14 cellular contexts compared by ENCODE assay signal in the genomic region with DNA sequence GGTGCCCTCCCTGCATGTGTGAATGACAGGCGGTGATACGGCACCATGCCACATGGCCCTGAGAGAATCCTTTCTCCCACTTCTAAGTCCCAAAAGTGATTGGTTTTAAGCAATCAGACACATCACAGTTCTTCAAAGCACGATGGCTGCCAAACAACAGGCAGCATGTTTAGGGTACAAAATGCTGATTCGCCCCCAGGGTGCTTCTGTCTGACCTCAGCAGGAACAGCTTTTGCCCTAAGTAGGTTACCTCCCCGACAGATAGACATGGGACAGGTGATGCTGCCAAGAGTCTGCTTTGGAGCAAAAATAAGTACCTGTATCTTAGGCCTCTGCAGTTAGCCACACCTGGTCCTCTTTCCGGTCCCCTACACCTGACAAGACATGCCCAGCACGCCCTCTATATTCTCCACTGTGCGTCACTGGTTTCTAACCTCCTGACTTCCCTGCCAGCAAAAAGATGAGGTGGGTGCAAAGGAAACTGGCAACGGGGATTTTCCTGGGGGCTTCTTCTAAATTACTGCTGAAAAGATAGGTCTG.
DNase-seq lines count a peak whose midpoint lies in the region; ATAC-seq and TF ChIP-seq lines count a peak whose summit lies in the region.
"Had no signal": no experiment of that assay in that cellular context is flagged by ENCODE, and none has a peak within 500 bp of the region (broad histone marks: within the 10 kb centered on the region; RNA-seq: fewer than 3 reads in every experiment).

No MANE protein-coding gene starts in this region.

- H3K27ac Mint-ChIP-seq in activated naive CD4-positive, alpha-beta T cell treated with anti-CD3 and anti-CD28 coated beads, Interleukin-2, amount 10 ng/mL, durations not matched to agents 7 days and 5 days: peak overlapping the region; percentile 52
- H3K27ac Mint-ChIP-seq in activated CD8-positive, alpha-beta T cell treated with anti-CD3 and anti-CD28 coated beads for 36 hours: peak overlapping the region; percentile 71
- peak overlapping the region; percentile 80 for H3K27ac Mint-ChIP-seq in stimulated activated memory B cell treated with anti-CD40 and anti-IgM and Interleukin-4, amounts not matched to agents 10 μg/mL and 1 μg/mL and 100 μg/mL, for 72 hours

- ATAC-seq in activated CD8-positive, alpha-beta T cell treated with anti-CD3 and anti-CD28 coated beads for 36 hours: no peak
- no peak for ATAC-seq in stimulated activated memory B cell treated with anti-CD40 and anti-IgM and Interleukin-4, amounts not matched to agents 10 μg/mL and 1 μg/mL and 100 μg/mL, for 72 hours
- ATAC-seq in HG02970 (IDR thresholded peaks at IDR 0.05; ENCODE audit: low FRiP score, unreplicated experiment): no peak

- no peaks in the 10 kb centered on the region for H3K27me3 ChIP-seq in esophagus squamous epithelium

- H3K9me3 Mint-ChIP-seq in activated naive CD4-positive, alpha-beta T cell treated with anti-CD3 and anti-CD28 coated beads, Interleukin-2, amount 10 ng/mL, durations not matched to agents 7 days and 5 days: no peaks in the 10 kb centered on the region
- H3K9me3 Mint-ChIP-seq in activated CD8-positive, alpha-beta T cell treated with anti-CD3 and anti-CD28 coated beads for 36 hours: no peaks in the 10 kb centered on the region
- no peaks in the 10 kb centered on the region for H3K9me3 Mint-ChIP-seq in stimulated activated memory B cell treated with anti-CD40 and anti-IgM and Interleukin-4, amounts not matched to agents 10 μg/mL and 1 μg/mL and 100 μg/mL, for 72 hours

- CTCF ChIA-PET in activated naive CD4-positive, alpha-beta T cell treated with anti-CD3 and anti-CD28 coated beads, Interleukin-2, amount 10 ng/mL, durations not matched to agents 7 days and 5 days (lab: Charles Lee): no interaction called here
- CTCF ChIA-PET in activated CD8-positive, alpha-beta T cell treated with anti-CD3 and anti-CD28 coated beads for 36 hours (lab: Charles Lee): no interaction called here

- peaks cover 0 to 92% (median 0%) of the 10 kb centered on the region in 3 donors for H3K36me3 ChIP-seq in esophagus squamous epithelium
- H3K36me3 ChIP-seq: WERI-Rb-1 had no signal

- WGBS in esophagus squamous epithelium, 2 donors: 67% methylated on average over 9 of the region's 9 CpGs

- intact Hi-C loops in activated CD8-positive, alpha-beta T cell treated with anti-CD3 and anti-CD28 coated beads for 36 hours (cut with micrococcal nuclease): no loop called here
- intact Hi-C loops in esophagus squamous epithelium (cut with DNase I): no loop called here

- no peak for TF ChIP-seq POLR2A in esophagus squamous epithelium (IDR thresholded peaks at IDR 0.05)

- H3K4me3 Mint-ChIP-seq in activated naive CD4-positive, alpha-beta T cell treated with anti-CD3 and anti-CD28 coated beads, Interleukin-2, amount 10 ng/mL, durations not matched to agents 7 days and 5 days: no peak overlapping the region
- no peak overlapping the region for H3K4me3 Mint-ChIP-seq in activated CD8-positive, alpha-beta T cell treated with anti-CD3 and anti-CD28 coated beads for 36 hours
- H3K4me3 Mint-ChIP-seq in stimulated activated memory B cell treated with anti-CD40 and anti-IgM and Interleukin-4, amounts not matched to agents 10 μg/mL and 1 μg/mL and 100 μg/mL, for 72 hours: no peak overlapping the region

- peaks cover 13 to 73% (median 33%) of the 10 kb centered on the region in 3 donors for H3K4me1 ChIP-seq in esophagus squamous epithelium

- H3K27me3 Mint-ChIP-seq in activated naive CD4-positive, alpha-beta T cell treated with anti-CD3 and anti-CD28 coated beads, Interleukin-2, amount 10 ng/mL, durations not matched to agents 7 days and 5 days: no peaks in the 10 kb centered on the region
- no peaks in the 10 kb centered on the region for H3K27me3 Mint-ChIP-seq in activated CD8-positive, alpha-beta T cell treated with anti-CD3 and anti-CD28 coated beads for 36 hours
- H3K27me3 Mint-ChIP-seq in stimulated activated memory B cell treated with anti-CD40 and anti-IgM and Interleukin-4, amounts not matched to agents 10 μg/mL and 1 μg/mL and 100 μg/mL, for 72 hours: no peaks in the 10 kb centered on the region

- TF ChIP-seq CTCF in activated CD8-positive, alpha-beta T cell treated with anti-CD3 and anti-CD28 coated beads for 36 hours (IDR thresholded peaks at IDR 0.05): no peak
- TF ChIP-seq CTCF in esophagus squamous epithelium (IDR thresholded peaks at IDR 0.05) (no peak), GM10266 (IDR thresholded peaks at IDR 0.05; ENCODE audit: control insufficient read depth, insufficient read depth, low read depth, missing control alignments) (no peak)

- H3K36me3 Mint-ChIP-seq in activated naive CD4-positive, alpha-beta T cell treated with anti-CD3 and anti-CD28 coated beads, Interleukin-2, amount 10 ng/mL, durations not matched to agents 7 days and 5 days: peaks cover 79% of the 10 kb centered on the region
- H3K36me3 Mint-ChIP-seq in activated CD8-positive, alpha-beta T cell treated with anti-CD3 and anti-CD28 coated beads for 36 hours (ENCODE audit: low read depth): peaks cover 88% of the 10 kb centered on the region
- H3K36me3 Mint-ChIP-seq in stimulated activated memory B cell treated with anti-CD40 and anti-IgM and Interleukin-4, amounts not matched to agents 10 μg/mL and 1 μg/mL and 100 μg/mL, for 72 hours: peaks cover 83% of the 10 kb centered on the region

- H3K27ac ChIP-seq in esophagus squamous epithelium: peak overlapping the region in 3 of 4 donors; percentile 18 to 67 (median 59)
- H3K27ac ChIP-seq: WERI-Rb-1 had no signal

- DNase-seq in activated naive CD4-positive, alpha-beta T cell treated with anti-CD3 and anti-CD28 coated beads, Interleukin-2, amount 10 ng/mL, durations not matched to agents 7 days and 5 days: no peak
- no peak for DNase-seq in activated naive CD4-positive, alpha-beta T cell treated with anti-CD3 and anti-CD28 coated beads, Interleukin-2, amount 50 U/mL, for 16 hours
- no peak for DNase-seq in activated CD8-positive, alpha-beta T cell treated with anti-CD3 and anti-CD28 coated beads for 36 hours
- DNase-seq in esophagus squamous epithelium (lab: John Stamatoyannopoulos, UW): no peak
- no peak for DNase-seq in GM10266 (ENCODE audit: extremely low spot score)
- no peak for DNase-seq in DMS153 treated with DMSO at 0.1 percent for 48 hours (lab: John Stamatoyannopoulos, UW; ENCODE audit: unreplicated experiment)
- DNase-seq: ACHN; central memory CD4-positive, alpha-beta T cell; foreskin melanocyte; NCI-H1436 treated with DMSO at 0.1 percent for 48 hours; NCI-H226; WERI-Rb-1 had no signal

- no peaks in the 10 kb centered on the region for H3K9me3 ChIP-seq in esophagus squamous epithelium

- H3K4me3 ChIP-seq in esophagus squamous epithelium: no peak overlapping the region

- POLR2A ChIA-PET in activated CD8-positive, alpha-beta T cell treated with anti-CD3 and anti-CD28 coated beads for 36 hours (lab: Charles Lee): interaction anchor here (1.0 to 2.3 kb wide), 3 partner anchors 10 to 19 kb away, joined by 3 to 7 read pairs (median 5); no protein-coding TSS in a partner anchor

- peaks cover 65% of the 10 kb centered on the region for H3K4me1 Mint-ChIP-seq in activated naive CD4-positive, alpha-beta T cell treated with anti-CD3 and anti-CD28 coated beads, Interleukin-2, amount 10 ng/mL, durations not matched to agents 7 days and 5 days
- H3K4me1 Mint-ChIP-seq in activated CD8-positive, alpha-beta T cell treated with anti-CD3 and anti-CD28 coated beads for 36 hours (ENCODE audit: low read depth): peaks cover 87% of the 10 kb centered on the region
- H3K4me1 Mint-ChIP-seq in stimulated activated memory B cell treated with anti-CD40 and anti-IgM and Interleukin-4, amounts not matched to agents 10 μg/mL and 1 μg/mL and 100 μg/mL, for 72 hours: peaks cover 77% of the 10 kb centered on the region
